Comparison of ENCODE assay signal across 9 cellular contexts in the genomic region with DNA sequence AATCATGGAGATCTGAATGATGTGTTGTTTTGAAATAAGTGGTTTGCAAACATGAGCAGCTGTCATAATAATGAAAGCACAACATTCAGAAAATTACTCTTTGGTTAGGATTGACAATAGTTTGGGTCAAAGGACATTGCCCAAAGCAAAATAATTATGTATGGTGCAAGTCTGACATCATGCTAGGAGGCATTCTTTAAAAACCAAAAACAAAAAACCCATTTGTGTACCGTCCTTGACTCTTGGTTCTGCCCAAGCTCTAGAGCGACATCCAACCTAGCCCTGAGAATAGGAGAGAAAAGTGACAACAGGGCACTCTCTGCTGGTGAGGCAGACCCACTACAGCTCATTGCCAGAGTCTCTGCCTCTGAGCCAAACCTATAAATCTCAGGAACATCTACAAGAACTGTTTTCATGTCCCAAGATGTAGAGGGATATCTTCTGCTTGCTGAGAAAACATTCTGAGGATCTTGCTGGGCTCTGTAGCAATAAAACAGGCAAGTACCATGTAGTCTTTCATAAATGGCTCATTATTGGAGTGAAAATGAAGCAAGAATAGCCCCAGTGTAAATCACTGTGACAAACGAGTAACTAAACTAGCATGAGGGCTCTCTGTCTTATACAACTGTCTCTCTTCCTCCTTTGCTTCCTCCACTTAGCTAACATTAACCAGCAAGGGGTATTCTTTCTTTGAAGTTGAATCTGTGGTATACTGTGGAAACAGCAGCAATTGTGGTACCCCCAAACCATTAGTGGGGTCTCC.
DNase-seq lines count a peak whose midpoint lies in the region; ATAC-seq and TF ChIP-seq lines count a peak whose summit lies in the region.
"Had no signal": no experiment of that assay in that cellular context is flagged by ENCODE, and none has a peak within 500 bp of the region (broad histone marks: within the 10 kb centered on the region; RNA-seq: fewer than 3 reads in every experiment).

No MANE protein-coding gene starts in this region.

- peak; percentile 87 for TF ChIP-seq CTCF in GM06990 (IDR thresholded peaks at IDR 0.05; ENCODE audit: insufficient read depth, low read length, poor library complexity, severe bottlenecking)
- peak; percentile 77 for TF ChIP-seq CTCF in KMS-11 (conservative IDR thresholded peaks at IDR 0.05; ENCODE audit: low read depth, low read length)
- TF ChIP-seq CTCF in RWPE2 (IDR thresholded peaks at IDR 0.05; ENCODE audit: poor library complexity, severe bottlenecking): peak; percentile 33

- H3K4me1 ChIP-seq in KMS-11 (ENCODE audit: low read depth, poor library complexity, severe bottlenecking) (peaks cover 52% of the 10 kb centered on the region), RWPE2 (ENCODE audit: insufficient read depth, poor library complexity, severe bottlenecking) (no peaks in the 10 kb centered on the region), adipocyte (ENCODE audit: control insufficient read depth, insufficient read depth, low read length) (peaks cover 7% of the 10 kb centered on the region)

- no peak overlapping the region for H2AFZ ChIP-seq in KMS-11 (ENCODE audit: low read depth)

- H3K9me3 ChIP-seq in RWPE2 (ENCODE audit: severe bottlenecking) (no peaks in the 10 kb centered on the region), adipocyte (ENCODE audit: control insufficient read depth, low read length) (no peaks in the 10 kb centered on the region)

- no peak overlapping the region for H3K9ac ChIP-seq in KMS-11
- no peak overlapping the region for H3K9ac ChIP-seq in adipocyte (ENCODE audit: low read length)

- no peaks in the 10 kb centered on the region for H3K79me2 ChIP-seq in KMS-11 (ENCODE audit: insufficient read depth, low read depth)

- DNase-seq in GM06990 (ENCODE audit: extremely low read depth, insufficient read length) (no peak), RWPE2 (ENCODE audit: low spot score) (no peak), adipocyte (ENCODE audit: low read depth) (peak; percentile 53), iPS-NIHi7 (ENCODE audit: extremely low spot score) (peak; percentile 66), NCI-H226 (no peak)
- peak; percentile 54 for DNase-seq in stimulated activated CD4-positive, alpha-beta T cell treated with anti-CD3 and anti-CD28 coated beads, Interleukin-4, amount 100 ng/mL, for 24 hours

- H3K27me3 ChIP-seq in GM06990 (replicated peaks; ENCODE audit: control insufficient read depth, insufficient read depth, low read length) (no peaks in the 10 kb centered on the region), KMS-11 (ENCODE audit: insufficient read depth, low read depth) (no peaks in the 10 kb centered on the region), RWPE2 (ENCODE audit: insufficient read depth, poor library complexity, severe bottlenecking) (no peaks in the 10 kb centered on the region), adipocyte (replicated peaks; ENCODE audit: control insufficient read depth, insufficient read depth, low read length) (peaks cover 8% of the 10 kb centered on the region)

- H3K36me3 ChIP-seq in GM06990 (ENCODE audit: control insufficient read depth, insufficient read depth, low read length) (no peaks in the 10 kb centered on the region), KMS-11 (ENCODE audit: insufficient read depth) (no peaks in the 10 kb centered on the region), RWPE2 (ENCODE audit: low read depth) (no peaks in the 10 kb centered on the region), adipocyte (ENCODE audit: control insufficient read depth, insufficient read depth, low read length, severe bottlenecking) (no peaks in the 10 kb centered on the region)

- H4K20me1 ChIP-seq in KMS-11 (ENCODE audit: insufficient read depth): no peaks in the 10 kb centered on the region

- ATAC-seq in GM21737 (IDR thresholded peaks at IDR 0.05; ENCODE audit: unreplicated experiment): peak; percentile 43
- peak; percentile 58; the same call in 1 of the 3 replicates for ATAC-seq in RWPE2 (ENCODE audit: low read depth)

- no peak overlapping the region for H3K27ac ChIP-seq in KMS-11
- H3K27ac ChIP-seq in RWPE2 (ENCODE audit: poor library complexity, severe bottlenecking): no peak overlapping the region
- H3K27ac ChIP-seq: epithelial cell of prostate had no signal

- peak overlapping the region; percentile 44 for H3K4me2 ChIP-seq in KMS-11

- no peak overlapping the region for H3K4me3 ChIP-seq in GM06990 (replicated peaks; ENCODE audit: low read depth, low read length)
- no peak overlapping the region for H3K4me3 ChIP-seq in KMS-11 (IDR thresholded peaks at IDR 0.05; ENCODE audit: insufficient read depth, low read depth, low read length)
- no peak overlapping the region for H3K4me3 ChIP-seq in RWPE2 (ENCODE audit: severe bottlenecking)
- H3K4me3 ChIP-seq in adipocyte (ENCODE audit: low read length): no peak overlapping the region

Comparison
In these comparisons a context has a peak if more than half of its experiments do, and no peak if none do; other contexts are left out.
1. DNase-seq: peak in adipocyte (single experiment), iPS-NIHi7 (single experiment) and stimulated activated CD4-positive, alpha-beta T cell treated with anti-CD3 and anti-CD28 coated beads, Interleukin-4, amount 100 ng/mL, for 24 hours (single experiment); none in GM06990 (single experiment), RWPE2 (single experiment) and NCI-H226 (single experiment).
2. CTCF ChIP-seq: peak in every context shown above with its lines; median percentile 87 in GM06990; 77 in KMS-11; 33 in RWPE2.